Comparison of ENCODE assay signal across 11 cellular contexts in the genomic region with DNA sequence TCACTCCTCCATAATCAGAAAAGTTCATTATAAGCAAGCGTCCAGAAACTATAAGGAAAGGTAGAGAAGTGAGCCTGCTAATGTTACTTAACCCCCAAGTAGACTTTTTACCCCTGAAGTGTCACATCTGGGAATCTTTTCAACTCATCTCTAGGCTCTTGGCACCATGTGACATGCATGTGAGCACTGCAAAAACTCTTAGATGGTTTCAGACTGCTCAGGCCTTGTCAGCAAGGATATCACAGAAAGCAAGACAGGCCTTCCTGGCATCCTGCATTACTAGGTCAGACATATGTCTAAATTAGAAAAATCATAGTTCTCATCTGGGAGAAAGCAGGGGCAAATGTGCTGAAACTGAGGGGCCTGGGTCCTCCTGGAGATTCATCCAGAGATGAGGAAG. TPM values are rescaled to one million over a fixed set of nuclear protein-coding genes. Genes with fewer than 3 reads are reported as not detected.
DNase-seq lines count a peak whose midpoint lies in the region; ATAC-seq and TF ChIP-seq lines count a peak whose summit lies in the region.
"Had no signal": no experiment of that assay in that cellular context is flagged by ENCODE, and none has a peak within 500 bp of the region (broad histone marks: within the 10 kb centered on the region; RNA-seq: fewer than 3 reads in every experiment).

No MANE protein-coding gene starts in this region.

- no peaks in the 10 kb centered on the region for H3K9me3 ChIP-seq in neural progenitor cell (ENCODE audit: low read depth)

- intact Hi-C loops in left colon (cut with DNase I, micrococcal nuclease) = no loop called here

- peak overlapping the region; percentile 55 for H3K27ac ChIP-seq in caudate nucleus (ENCODE audit: low read depth, low read length)
- H3K27ac ChIP-seq in neural progenitor cell = no peak overlapping the region

- H3K4me3 ChIP-seq in neural progenitor cell = no peak overlapping the region

- peak overlapping the region; percentile 62 for H3K27ac Mint-ChIP-seq in stimulated activated naive CD8-positive, alpha-beta T cell treated with anti-CD3 and anti-CD28 coated beads, Interleukin-15, Interleukin-2, amounts not matched to agents 100 ng/mL and 50 ng/mL, for 24 hours
- no peak overlapping the region for H3K27ac Mint-ChIP-seq in neural progenitor cell
- H3K27ac Mint-ChIP-seq: CD4-positive, alpha-beta T cell had no signal

- no peaks in the 10 kb centered on the region for H3F3A ChIP-seq in neural progenitor cell (ENCODE audit: low read depth)

- H3K36me3 Mint-ChIP-seq in stimulated activated naive CD8-positive, alpha-beta T cell treated with anti-CD3 and anti-CD28 coated beads, Interleukin-15, Interleukin-2, amounts not matched to agents 100 ng/mL and 50 ng/mL, for 24 hours (ENCODE audit: low read depth) = no peaks in the 10 kb centered on the region
- H3K36me3 Mint-ChIP-seq in neural progenitor cell = peaks cover 31% of the 10 kb centered on the region

- no peaks in the 10 kb centered on the region for H3K9me3 Mint-ChIP-seq in stimulated activated naive CD8-positive, alpha-beta T cell treated with anti-CD3 and anti-CD28 coated beads, Interleukin-15, Interleukin-2, amounts not matched to agents 100 ng/mL and 50 ng/mL, for 24 hours
- no peaks in the 10 kb centered on the region for H3K9me3 Mint-ChIP-seq in neural progenitor cell
- H3K9me3 Mint-ChIP-seq: CD4-positive, alpha-beta T cell had no signal

- DNase-seq in stimulated activated naive CD8-positive, alpha-beta T cell treated with anti-CD3 and anti-CD28 coated beads, Interleukin-15, Interleukin-2, amounts not matched to agents 100 U/mL and 50 U/mL, for 24 hours = no peak
- no peak for DNase-seq in caudate nucleus (lab: John Stamatoyannopoulos, UW)
- DNase-seq in pons (ENCODE audit: low spot score) = no peak
- no peak for DNase-seq in left colon
- DNase-seq in occipital lobe (lab: John Stamatoyannopoulos, UW) = no peak
- DNase-seq in neural progenitor cell (ENCODE audit: low spot score) = no peak
- DNase-seq: CD4-positive, alpha-beta T cell; kidney had no signal

- no peaks in the 10 kb centered on the region for H3K79me2 ChIP-seq in neural progenitor cell (ENCODE audit: low read depth)

- no peak overlapping the region for H3K4me3 Mint-ChIP-seq in stimulated activated naive CD8-positive, alpha-beta T cell treated with anti-CD3 and anti-CD28 coated beads, Interleukin-15, Interleukin-2, amounts not matched to agents 100 ng/mL and 50 ng/mL, for 24 hours
- H3K4me3 Mint-ChIP-seq in neural progenitor cell = no peak overlapping the region
- H3K4me3 Mint-ChIP-seq: CD4-positive, alpha-beta T cell had no signal

- no peak overlapping the region for H3K4me2 ChIP-seq in neural progenitor cell

- no peak for ATAC-seq in stimulated activated naive CD8-positive, alpha-beta T cell treated with anti-CD3 and anti-CD28 coated beads, Interleukin-15, Interleukin-2, amounts not matched to agents 100 U/mL and 50 U/mL, for 24 hours
- ATAC-seq in HG03045 (IDR thresholded peaks at IDR 0.05; ENCODE audit: unreplicated experiment) (peak; percentile 24), left colon (no peak)

- no peaks in the 10 kb centered on the region for H3K36me3 ChIP-seq in neural progenitor cell

- H2AFZ ChIP-seq in neural progenitor cell (replicated peaks) = no peak overlapping the region

- H3K9ac ChIP-seq in neural progenitor cell = no peak overlapping the region

- peaks cover 14% of the 10 kb centered on the region for H4K20me1 ChIP-seq in neural progenitor cell (ENCODE audit: low read depth)

- H3K4me1 Mint-ChIP-seq in stimulated activated naive CD8-positive, alpha-beta T cell treated with anti-CD3 and anti-CD28 coated beads, Interleukin-15, Interleukin-2, amounts not matched to agents 100 ng/mL and 50 ng/mL, for 24 hours (ENCODE audit: low read depth) = peaks cover 40% of the 10 kb centered on the region
- H3K4me1 Mint-ChIP-seq in neural progenitor cell = no peaks in the 10 kb centered on the region

- H3K4me1 ChIP-seq in neural progenitor cell = peaks cover 4% of the 10 kb centered on the region

- TF ChIP-seq CTCF in neural progenitor cell (IDR thresholded peaks at IDR 0.05) = no peak

- peaks cover 32% of the 10 kb centered on the region for H3K27me3 ChIP-seq in neural progenitor cell

- H3K27me3 Mint-ChIP-seq in stimulated activated naive CD8-positive, alpha-beta T cell treated with anti-CD3 and anti-CD28 coated beads, Interleukin-15, Interleukin-2, amounts not matched to agents 100 ng/mL and 50 ng/mL, for 24 hours = no peaks in the 10 kb centered on the region
- peaks cover 8% of the 10 kb centered on the region for H3K27me3 Mint-ChIP-seq in neural progenitor cell (ENCODE audit: insufficient read depth, low read depth)
- H3K27me3 Mint-ChIP-seq: CD4-positive, alpha-beta T cell had no signal

RNA-seq across cellular contexts. Expression of a gene that starts 18.8 kb away (rescaled TPM):
- 10 to 100 TPM; 15.4 to 16.4 TPM for total RNA-seq in left colon
- 5.6 TPM for total RNA-seq in occipital lobe
- 4.8 and 11.2 TPM in 2 replicates for total RNA-seq in neural progenitor cell (ENCODE audit: low replicate concordance)

RNA-seq across cellular contexts. Expression of a gene that starts 19.3 kb away (rescaled TPM):
- under 1 TPM in 1 of 2 donors, not detected in 1; 0.28 TPM for total RNA-seq in left colon
- not detected for total RNA-seq in occipital lobe
- not detected in 2 replicates for total RNA-seq in neural progenitor cell (ENCODE audit: low replicate concordance)
- total RNA-seq: CD4-positive, alpha-beta T cell; kidney; M059J had no signal

RNA-seq across cellular contexts. Expression of a gene that starts 22.4 kb away (rescaled TPM):
- not detected for total RNA-seq in left colon
- not detected for total RNA-seq in occipital lobe
- total RNA-seq in neural progenitor cell (ENCODE audit: low replicate concordance) = not detected in 2 replicates
- total RNA-seq: CD4-positive, alpha-beta T cell; kidney; M059J had no signal

RNA-seq across cellular contexts. Expression of a gene that starts 32.9 kb away (rescaled TPM):
- total RNA-seq in left colon (10 to 100 TPM; 56.0 to 59.4 TPM), occipital lobe (7.0 TPM), neural progenitor cell (ENCODE audit: low replicate concordance) (21.8 and 35.9 TPM in 2 replicates)

RNA-seq across cellular contexts. Expression of a gene that starts 35.7 kb away (rescaled TPM):
- 1 to 10 TPM in 1 of 2 donors, under 1 TPM in 1; 0.15 to 1.5 TPM for total RNA-seq in left colon
- total RNA-seq in occipital lobe = 4.7 TPM
- total RNA-seq in neural progenitor cell (ENCODE audit: low replicate concordance) = 1.3 and 1.6 TPM in 2 replicates
